8 cellular contexts compared by ENCODE assay signal in genomic region chr6:10721850-10722569, GRCh38. TPM values are rescaled to one million over a fixed set of nuclear protein-coding genes. Genes with fewer than 3 reads are reported as not detected.
DNase-seq lines count a peak whose midpoint lies in the region; ATAC-seq and TF ChIP-seq lines count a peak whose summit lies in the region.

No MANE protein-coding gene starts in this region.

- TF ChIP-seq POLR2A in uterus (IDR thresholded peaks at IDR 0.05): no peak

- H2AK5ac ChIP-seq in mesenchymal stem cell (ENCODE audit: low read length, severe bottlenecking): no peak overlapping the region

- intact Hi-C loops in heart right ventricle (cut with DNase I): loop anchor here in 6 of 10 donors (1.0 to 2.0 kb wide), 4 partner anchors 25 to 28 kb away; partner anchors contain the start of genes TMEM14B (in 5 of the 6), C6orf52 (in 3 of the 6) and PAK1IP1 (in 3 of the 6)
- intact Hi-C loops in left ventricle myocardium superior (cut with micrococcal nuclease): no loop called here
- intact Hi-C loops in uterus (cut with DNase I; ENCODE audit: low total_unique reads): no loop called here

- H3K27me3 ChIP-seq in heart right ventricle (no peaks in the 10 kb centered on the region), brain microvascular endothelial cell (replicated peaks) (no peaks in the 10 kb centered on the region), mesenchymal stem cell (ENCODE audit: control insufficient read depth in 1 of 2, insufficient read depth in 1 of 2, low read length in 2 of 2) (no peaks in the 10 kb centered on the region), uterus (no peaks in the 10 kb centered on the region)

- peak overlapping the region; percentile 99 for H3K9ac ChIP-seq in mesenchymal stem cell (ENCODE audit: low read length)

- no peak overlapping the region for H4K91ac ChIP-seq in mesenchymal stem cell (ENCODE audit: low read length)

- H3K9me3 ChIP-seq in heart right ventricle (peaks cover 0 to 17% (median 0%) of the 10 kb centered on the region in 11 donors), mesenchymal stem cell (ENCODE audit: control insufficient read depth, low read length) (peaks cover 12% of the 10 kb centered on the region), uterus (no peaks in the 10 kb centered on the region)

- ATAC-seq in heart right ventricle (peak in 1 of 8 donors; percentile 0), left ventricle myocardium superior (no peak), HG02759 (IDR thresholded peaks at IDR 0.05; ENCODE audit: unreplicated experiment) (no peak)

- H3K36me3 ChIP-seq in heart right ventricle: peaks cover 0 to 26% (median 10%) of the 10 kb centered on the region in 9 donors
- peaks cover 11% of the 10 kb centered on the region for H3K36me3 ChIP-seq in brain microvascular endothelial cell (replicated peaks)
- H3K36me3 ChIP-seq in mesenchymal stem cell (ENCODE audit: control insufficient read depth in 1 of 2, insufficient read depth in 2 of 2, low read depth in 1 of 2, low read length in 2 of 2): peaks cover 26 to 29% of the 10 kb centered on the region in 2 experiments
- H3K36me3 ChIP-seq in uterus: no peaks in the 10 kb centered on the region

- H3K18ac ChIP-seq in mesenchymal stem cell (ENCODE audit: low read depth in 1 of 2, low read length in 2 of 2): peak overlapping the region in 1 of 2 experiments; percentile 60

- no peak overlapping the region for H2BK5ac ChIP-seq in mesenchymal stem cell (ENCODE audit: low read depth, low read length, poor library complexity, severe bottlenecking)

- H3K27ac ChIP-seq in heart right ventricle (peak overlapping the region in 9 of 10 donors; percentile 79 to 96 (median 92)), brain microvascular endothelial cell (peak overlapping the region; percentile 75), mesenchymal stem cell (ENCODE audit: low read length, poor library complexity, severe bottlenecking) (peak overlapping the region; percentile 75), uterus (peak overlapping the region; percentile 80 to 83)

- H3K23ac ChIP-seq in mesenchymal stem cell (ENCODE audit: low read length in 2 of 2): no peak overlapping the region

- no peak overlapping the region for H2BK12ac ChIP-seq in mesenchymal stem cell (ENCODE audit: low read length in 2 of 2)

- H3K4me1 ChIP-seq in heart right ventricle: peaks cover 18 to 56% (median 32%) of the 10 kb centered on the region in 9 donors
- H3K4me1 ChIP-seq in mesenchymal stem cell (ENCODE audit: control insufficient read depth, insufficient read depth, low read depth, low read length): peaks cover 3% of the 10 kb centered on the region
- H3K4me1 ChIP-seq in uterus: peaks cover 7 to 14% of the 10 kb centered on the region in 2 donors

- peak overlapping the region; percentile 88 for H3K4me2 ChIP-seq in mesenchymal stem cell (ENCODE audit: low read length, poor library complexity, severe bottlenecking)

- H4K8ac ChIP-seq in mesenchymal stem cell (ENCODE audit: low read length): peak overlapping the region; percentile 94

- TF ChIP-seq CTCF in heart right ventricle (IDR thresholded peaks at IDR 0.05) (no peak), brain microvascular endothelial cell (IDR thresholded peaks at IDR 0.05; ENCODE audit: low read depth, low read length, missing control alignments) (no peak), uterus (IDR thresholded peaks at IDR 0.05) (no peak)

- H3K79me1 ChIP-seq in mesenchymal stem cell (replicated peaks; ENCODE audit: low read length, poor library complexity, severe bottlenecking): peaks cover 30% of the 10 kb centered on the region

- no peak for DNase-seq in heart right ventricle
- no peak for DNase-seq in left ventricle myocardium superior
- no peak for DNase-seq in brain microvascular endothelial cell
- no peak for DNase-seq in mesenchymal stem cell
- DNase-seq in uterus: no peak
- DNase-seq in DMS 273 (lab: John Stamatoyannopoulos, UW; ENCODE audit: unreplicated experiment): no peak
- no peak for DNase-seq in putamen (ENCODE audit: low spot score)

- no peak overlapping the region for H2AFZ ChIP-seq in mesenchymal stem cell (ENCODE audit: low read depth, low read length)

- no peak overlapping the region for H2BK15ac ChIP-seq in mesenchymal stem cell (ENCODE audit: low read depth, poor library complexity, severe bottlenecking)

- WGBS in heart right ventricle, 2 donors: 73 to 78% methylated on average over 11 of the region's 11 CpGs
- 87% methylated on average over 11 of the region's 11 CpGs for WGBS in mesenchymal stem cell

- in situ Hi-C loops in brain microvascular endothelial cell (cut with HindIII; ENCODE audit: low pct_ligation_motif_present, low sequenced_read_pairs): no loop called here

- peak overlapping the region; percentile 15 for H2BK120ac ChIP-seq in mesenchymal stem cell (ENCODE audit: low read depth, low read length)

- peak overlapping the region in 1 of 2 experiments; percentile 82 for H3K4ac ChIP-seq in mesenchymal stem cell (ENCODE audit: low read depth in 1 of 2, low read length in 2 of 2)

- H3K4me3 ChIP-seq in heart right ventricle (peak overlapping the region in 9 of 10 donors; percentile 72 to 96 (median 79)), brain microvascular endothelial cell (ENCODE audit: low read depth, low read length) (peak overlapping the region; percentile 76), mesenchymal stem cell (ENCODE audit: insufficient read depth in 1 of 2, low read depth in 1 of 2, low read length in 2 of 2) (peak overlapping the region in 1 of 2 experiments; percentile 98), uterus (peak overlapping the region; percentile 67 to 78)

- H3K14ac ChIP-seq in mesenchymal stem cell (ENCODE audit: low read length in 2 of 2): no peak overlapping the region

RNA-seq across cellular contexts. Expression of gene TMEM14C, which starts 0.9 kb away (rescaled TPM):
- total RNA-seq in heart right ventricle (100 to 1,000 TPM; 105 to 133 (median 116) TPM), left ventricle myocardium superior (128 TPM), uterus (100 to 1,000 TPM in 3 of 4 donors, 10 to 100 TPM in 1; 97.5 to 236 (median 159) TPM)
- 100 to 1,000 TPM; 114 to 116 TPM for polyA plus RNA-seq in heart right ventricle
- 216 TPM for polyA plus RNA-seq in mesenchymal stem cell (2013, experiment 1 of 2)
- 223 TPM for polyA plus RNA-seq in mesenchymal stem cell (2013, experiment 2 of 2)

RNA-seq across cellular contexts. Expression of gene TMEM14B, which starts 25.6 kb away (rescaled TPM):
- total RNA-seq in heart right ventricle (100 to 1,000 TPM in 9 of 10 donors, 10 to 100 TPM in 1; 93.5 to 116 (median 108) TPM), left ventricle myocardium superior (115 TPM), uterus (10 to 100 TPM; 48.5 to 71.9 (median 54.6) TPM)
- 10 to 100 TPM; 64.5 to 71.2 TPM for polyA plus RNA-seq in heart right ventricle
- 76.2 TPM for polyA plus RNA-seq in mesenchymal stem cell (2013, experiment 1 of 2)
- polyA plus RNA-seq in mesenchymal stem cell (2013, experiment 2 of 2): 78.3 TPM

RNA-seq across cellular contexts. Expression of gene PAK1IP1, which starts 27.2 kb away (rescaled TPM):
- total RNA-seq in heart right ventricle: 10 to 100 TPM in 2 of 10 donors, 1 to 10 TPM in 8; 5.8 to 13.5 (median 8.4) TPM
- 10 to 100 TPM in 1 of 2 donors, 1 to 10 TPM in 1; 6.1 to 15.7 TPM for polyA plus RNA-seq in heart right ventricle
- 11.0 TPM for total RNA-seq in left ventricle myocardium superior
- 22.4 TPM for polyA plus RNA-seq in mesenchymal stem cell (2013, experiment 1 of 2)
- 23.4 TPM for polyA plus RNA-seq in mesenchymal stem cell (2013, experiment 2 of 2)
- 10 to 100 TPM; 14.2 to 34.1 (median 18.8) TPM for total RNA-seq in uterus

RNA-seq across cellular contexts. Expression of gene C6orf52, which starts 27.6 kb away (rescaled TPM):
- total RNA-seq in heart right ventricle (1 to 10 TPM in 2 of 10 donors, under 1 TPM in 5, not detected in 3; 0.59 to 1.6 (median 0.86) TPM), left ventricle myocardium superior (not detected), uterus (10 to 100 TPM in 1 of 4 donors, not detected in 3; 79.7 TPM)
- under 1 TPM; 0.80 to 0.88 TPM for polyA plus RNA-seq in heart right ventricle
- 1.7 TPM for polyA plus RNA-seq in mesenchymal stem cell (2013, experiment 1 of 2)
- 2.4 TPM for polyA plus RNA-seq in mesenchymal stem cell (2013, experiment 2 of 2)

Comparison
In these comparisons a context has a peak if more than half of its experiments do, and no peak if none do; other contexts are left out.
1. intact Hi-C loops: an anchor here in heart right ventricle (1.0 to 2.0 kb wide); none called in left ventricle myocardium superior and uterus.